In the genomic region with DNA sequence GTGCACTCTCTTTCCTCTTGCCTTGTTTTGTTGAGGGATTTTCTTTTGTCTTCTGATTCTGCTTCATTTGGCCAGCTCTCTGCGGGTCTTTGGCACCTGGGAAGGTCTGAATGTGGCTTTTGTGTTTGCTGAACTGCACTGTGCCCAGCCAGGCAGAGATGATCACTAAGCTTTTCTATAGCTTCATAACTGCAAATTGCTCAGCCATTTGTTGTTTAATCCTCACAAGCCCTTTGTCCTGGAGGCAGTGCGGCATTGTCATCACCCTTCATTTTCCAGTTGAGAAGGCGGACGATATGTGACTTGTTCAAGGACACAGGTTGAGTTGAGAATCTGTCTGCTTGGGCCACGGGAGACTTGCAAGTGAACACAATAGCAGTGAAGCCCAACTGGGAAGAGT, we compare ENCODE assay signal across 26 cellular contexts. TPM values are rescaled to one million over a fixed set of nuclear protein-coding genes. Genes with fewer than 3 reads are reported as not detected.
"Had no signal": no experiment of that assay in that cellular context is flagged by ENCODE, and none has a peak within 500 bp of the region (broad histone marks: within the 10 kb centered on the region; RNA-seq: fewer than 3 reads in every experiment).

No MANE protein-coding gene starts in this region.

- H3K9me3 ChIP-seq: Peyer's patch, SJCRH30 had no signal

- H3K36me3 ChIP-seq: Peyer's patch, SJCRH30 had no signal

- H3K4me3 ChIP-seq: PC-9, Peyer's patch, SJCRH30 had no signal

- H3K4me1 ChIP-seq: Peyer's patch, SJCRH30 had no signal

- H3K4me2 ChIP-seq: PC-9 had no signal

- H3K27ac ChIP-seq: PC-9, Peyer's patch, SJCRH30 had no signal

- H2AFZ ChIP-seq: PC-9 had no signal

- H3K27me3 ChIP-seq: Peyer's patch, SJCRH30 had no signal

- DNase-seq: KBM-7; MV-4-11; NCI-H1048; NCI-H1105; NCI-H1436; NCI-H187; NCI-H2029; NCI-H2081 treated with DMSO at 0.1 percent for 48 hours; NCI-H2171; NCI-H226; NCI-H446; NCI-H510A; NCI-H524 treated with DMSO at 0.1 percent for 48 hours; NCI-H69; NCI-H774; NK-92 treated with Interleukin-12 subunit alpha and Interleukin-12 subunit beta, amount 100 ng/mL, for 24 hours; PC-9; Peyer's patch; SHP77 treated with DMSO at 0.1 percent for 48 hours; SJCRH30 had no signal

- ATAC-seq: Right ventricle myocardium inferior, SK-N-SH treated with all-trans-retinoic acid at 6 μM for 48 hours had no signal

RNA-seq across cellular contexts. Expression of gene SFRP2, which starts 46.0 kb away (rescaled TPM):
- total RNA-seq: HT-29, LHCN-M2, MCF 10A, OCI-LY7, PC-9, Right ventricle myocardium inferior, SJCRH30 had no signal
